Comparison of ENCODE assay signal across 8 cellular contexts in genomic region chr6:81752969-81753708, GRCh38.
DNase-seq lines count a peak whose midpoint lies in the region; ATAC-seq lines count a peak whose summit lies in the region.

No MANE protein-coding gene starts in this region.

- ATAC-seq in HG03045 (IDR thresholded peaks at IDR 0.05; ENCODE audit: unreplicated experiment), result peak; percentile 58

- DNase-seq in NCI-H2227 (lab: John Stamatoyannopoulos, UW; ENCODE audit: unreplicated experiment) (peak; percentile 36), NCI-H2227 treated with DMSO at 0.1 percent for 48 hours (lab: John Stamatoyannopoulos, UW) (no peak), NCI-H510A (lab: John Stamatoyannopoulos, UW) (peak; percentile 28), cortex of kidney (lab: John Stamatoyannopoulos, UW) (peak; percentile 76), left kidney (ENCODE audit: low read depth, low spot score) (peak; percentile 91)
- peak; percentile 60 for DNase-seq in activated CD4-positive, alpha-beta T cell treated with anti-CD3 and anti-CD28 coated beads, Interleukin-2, amount 50 U/mL, for 1 hour
- DNase-seq in stimulated activated CD4-positive, alpha-beta T cell treated with anti-CD3 and anti-CD28 coated beads, Interleukin-1b, Interleukin-23, amount 100 ng/mL, for 4 hours (ENCODE audit: low read depth in 2 of 2), result peak; percentile 33 to 42
